In the genomic region with DNA sequence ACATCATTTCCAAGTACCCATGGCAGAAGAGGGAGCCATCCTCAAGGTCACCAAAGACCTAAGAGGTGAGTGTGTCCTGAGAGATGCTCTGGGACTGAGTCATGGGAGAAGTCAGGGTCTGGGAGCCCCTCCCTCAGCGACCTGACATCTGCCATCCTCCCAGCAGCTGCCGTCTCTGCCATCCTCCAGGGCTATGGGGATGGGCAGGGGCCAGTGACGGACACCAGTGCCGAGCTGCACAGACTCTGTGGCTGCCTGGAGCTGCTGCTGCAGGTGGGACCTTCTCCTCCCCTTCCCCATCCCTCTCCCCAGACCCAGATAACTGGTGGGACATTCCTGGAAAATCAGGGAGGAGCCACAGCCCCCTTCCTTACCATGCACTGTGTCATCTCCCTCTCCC, we compare ENCODE assay signal across 21 cellular contexts. TPM values are rescaled to one million over a fixed set of nuclear protein-coding genes. Genes with fewer than 3 reads are reported as not detected.
DNase-seq lines count a peak whose midpoint lies in the region; ATAC-seq and TF ChIP-seq lines count a peak whose summit lies in the region.
"Had no signal": no experiment of that assay in that cellular context is flagged by ENCODE, and none has a peak within 500 bp of the region (broad histone marks: within the 10 kb centered on the region; RNA-seq: fewer than 3 reads in every experiment).

No MANE protein-coding gene starts in this region.

- TF ChIP-seq EP300 in esophagus muscularis mucosa (IDR thresholded peaks at IDR 0.05) = no peak

- H3K4me3 ChIP-seq in esophagus muscularis mucosa = no peak overlapping the region
- H3K4me3 ChIP-seq: BLaER1 had no signal

- TF ChIP-seq CTCF in esophagus muscularis mucosa (IDR thresholded peaks at IDR 0.05) (no peak), osteocyte (IDR thresholded peaks at IDR 0.05) (no peak)

- H3K4me1 Mint-ChIP-seq in T-helper 17 cell (peaks cover 13% of the 10 kb centered on the region), osteocyte (ENCODE audit: unreplicated experiment) (peaks cover 3% of the 10 kb centered on the region)
- peaks cover 8% of the 10 kb centered on the region for H3K4me1 Mint-ChIP-seq in activated T-helper 1 cell treated with anti-CD3 and anti-CD28 coated beads, Interleukin-12 subunit alpha, Interleukin-12 subunit beta, Interleukin-2, Interleukin-4 antibody, amounts not matched to agents 30 ng/mL and 10 ng/mL and 1 ng/mL, durations not matched to agents 14 hours and 24 hours and 36 hours (ENCODE audit: low read depth)

- no peak for ATAC-seq in T-helper 17 cell
- ATAC-seq in GM19395 (IDR thresholded peaks at IDR 0.05; ENCODE audit: unreplicated experiment) = no peak
- ATAC-seq: CD8-positive, alpha-beta T cell had no signal

- peak overlapping the region; percentile 27 for H3K27ac Mint-ChIP-seq in T-helper 17 cell
- no peak overlapping the region for H3K27ac Mint-ChIP-seq in activated T-helper 1 cell treated with anti-CD3 and anti-CD28 coated beads, Interleukin-12 subunit alpha, Interleukin-12 subunit beta, Interleukin-2, Interleukin-4 antibody, amounts not matched to agents 30 ng/mL and 10 ng/mL and 1 ng/mL, durations not matched to agents 14 hours and 24 hours and 36 hours
- no peak overlapping the region for H3K27ac Mint-ChIP-seq in osteocyte (ENCODE audit: unreplicated experiment)
- H3K27ac Mint-ChIP-seq: B cell; CD4-positive, CD25-positive, alpha-beta regulatory T cell; CD8-positive, alpha-beta T cell had no signal

- peaks cover 53% of the 10 kb centered on the region for H3K27me3 Mint-ChIP-seq in T-helper 17 cell
- H3K27me3 Mint-ChIP-seq in activated T-helper 1 cell treated with anti-CD3 and anti-CD28 coated beads, Interleukin-12 subunit alpha, Interleukin-12 subunit beta, Interleukin-2, Interleukin-4 antibody, amounts not matched to agents 30 ng/mL and 10 ng/mL and 1 ng/mL, durations not matched to agents 14 hours and 24 hours and 36 hours (ENCODE audit: insufficient read depth) = peaks cover 5% of the 10 kb centered on the region
- peaks cover 28% of the 10 kb centered on the region for H3K27me3 Mint-ChIP-seq in osteocyte (ENCODE audit: unreplicated experiment)

- no peak overlapping the region for H3K27ac ChIP-seq in esophagus muscularis mucosa (replicated peaks in 1 of 4)
- H3K27ac ChIP-seq: BLaER1, C4-2B had no signal

- no peaks in the 10 kb centered on the region for H3K9me3 Mint-ChIP-seq in activated T-helper 1 cell treated with anti-CD3 and anti-CD28 coated beads, Interleukin-12 subunit alpha, Interleukin-12 subunit beta, Interleukin-2, Interleukin-4 antibody, amounts not matched to agents 30 ng/mL and 10 ng/mL and 1 ng/mL, durations not matched to agents 14 hours and 24 hours and 36 hours
- no peaks in the 10 kb centered on the region for H3K9me3 Mint-ChIP-seq in osteocyte (ENCODE audit: unreplicated experiment)
- H3K9me3 Mint-ChIP-seq: CD8-positive, alpha-beta T cell had no signal

- H3K4me3 Mint-ChIP-seq in T-helper 17 cell (no peak overlapping the region), osteocyte (ENCODE audit: unreplicated experiment) (no peak overlapping the region)
- peak overlapping the region; percentile 37 for H3K4me3 Mint-ChIP-seq in activated T-helper 1 cell treated with anti-CD3 and anti-CD28 coated beads, Interleukin-12 subunit alpha, Interleukin-12 subunit beta, Interleukin-2, Interleukin-4 antibody, amounts not matched to agents 30 ng/mL and 10 ng/mL and 1 ng/mL, durations not matched to agents 14 hours and 24 hours and 36 hours
- H3K4me3 Mint-ChIP-seq: CD8-positive, alpha-beta T cell had no signal

- peaks cover 5% of the 10 kb centered on the region for H3K36me3 Mint-ChIP-seq in T-helper 17 cell (ENCODE audit: low read depth)
- H3K36me3 Mint-ChIP-seq in activated T-helper 1 cell treated with anti-CD3 and anti-CD28 coated beads, Interleukin-12 subunit alpha, Interleukin-12 subunit beta, Interleukin-2, Interleukin-4 antibody, amounts not matched to agents 30 ng/mL and 10 ng/mL and 1 ng/mL, durations not matched to agents 14 hours and 24 hours and 36 hours (ENCODE audit: low read depth) = no peaks in the 10 kb centered on the region
- H3K36me3 Mint-ChIP-seq in osteocyte (ENCODE audit: unreplicated experiment) = no peaks in the 10 kb centered on the region
- H3K36me3 Mint-ChIP-seq: CD4-positive, CD25-positive, alpha-beta regulatory T cell; CD8-positive, alpha-beta T cell had no signal

- H3K9me3 ChIP-seq in T-helper 17 cell (ENCODE audit: control insufficient read depth, low read length, poor library complexity, severe bottlenecking) (no peaks in the 10 kb centered on the region), esophagus muscularis mucosa (no peaks in the 10 kb centered on the region)
- H3K9me3 ChIP-seq: BLaER1, Caco-2 had no signal

- peaks cover 0 to 21% (median 0%) of the 10 kb centered on the region in 4 donors for H3K27me3 ChIP-seq in esophagus muscularis mucosa
- H3K27me3 ChIP-seq: BLaER1 had no signal

- no peak for TF ChIP-seq POLR2A in esophagus muscularis mucosa (IDR thresholded peaks at IDR 0.05; ENCODE audit: low read depth)

- intact Hi-C loops in activated T-helper 1 cell treated with anti-CD3 and anti-CD28 coated beads, Interleukin-12 subunit alpha, Interleukin-12 subunit beta, Interleukin-2, Interleukin-4 antibody, amounts not matched to agents 30 ng/mL and 10 ng/mL and 1 ng/mL, durations not matched to agents 14 hours and 24 hours and 36 hours (cut with micrococcal nuclease) = no loop called here
- intact Hi-C loops in esophagus muscularis mucosa (cut with DNase I) = no loop called here

- peaks cover 0 to 11% (median 9%) of the 10 kb centered on the region in 4 donors for H3K4me1 ChIP-seq in esophagus muscularis mucosa
- H3K4me1 ChIP-seq: Caco-2 had no signal

- 96% methylated on average over 4 of the region's 4 CpGs for WGBS in esophagus muscularis mucosa

- no peaks in the 10 kb centered on the region for H3K36me3 ChIP-seq in esophagus muscularis mucosa
- H3K36me3 ChIP-seq: BLaER1 had no signal

- no peak for DNase-seq in T-helper 17 cell
- no peak for DNase-seq in activated T-helper 1 cell treated with anti-CD3 and anti-CD28 coated beads, Interleukin-12 subunit alpha, Interleukin-12 subunit beta, Interleukin-2, Interleukin-4 antibody, amounts not matched to agents 30 ng/mL and 10 ng/mL and 1 ng/mL, durations not matched to agents 14 hours and 24 hours and 36 hours (ENCODE audit: low spot score)
- DNase-seq in esophagus muscularis mucosa (ENCODE audit: extremely low spot score) = peak; percentile 89
- DNase-seq in osteocyte (ENCODE audit: extremely low spot score, unreplicated experiment) = peak; percentile 69
- DNase-seq in SHP77 (lab: John Stamatoyannopoulos, UW) = no peak
- no peak for DNase-seq in cerebellar cortex (ENCODE audit: low spot score)
- no peak for DNase-seq in AG08395 (ENCODE audit: low spot score)
- DNase-seq: Caco-2; CD4-positive, CD25-positive, alpha-beta regulatory T cell; CD8-positive, alpha-beta T cell; DMS153; DND-41; GOT3; H7; HCEC 1CT had no signal

RNA-seq across cellular contexts. Expression of a gene that starts 1.5 kb away (rescaled TPM):
- total RNA-seq in T-helper 17 cell (under 1 TPM in 1 of 2 donors, not detected in 1; 0.77 TPM), esophagus muscularis mucosa (under 1 TPM in 1 of 4 donors, not detected in 3; 0.11 TPM), osteocyte (not detected in 2 replicates)
- 0.64 and 0.67 TPM in 2 replicates for total RNA-seq in activated T-helper 1 cell treated with anti-CD3 and anti-CD28 coated beads, Interleukin-12 subunit alpha, Interleukin-12 subunit beta, Interleukin-2, Interleukin-4 antibody, amounts not matched to agents 30 ng/mL and 10 ng/mL and 1 ng/mL, durations not matched to agents 14 hours and 24 hours and 36 hours
- total RNA-seq: A172, B cell, Caco-2, H7 had no signal

RNA-seq across cellular contexts. Expression of a gene that starts 55.2 kb away (rescaled TPM):
- total RNA-seq in T-helper 17 cell (under 1 TPM in 1 of 2 donors, not detected in 1; 0.10 TPM), esophagus muscularis mucosa (1 to 10 TPM in 1 of 4 donors, under 1 TPM in 2, not detected in 1; 0.11 to 2.8 (median 0.42) TPM), osteocyte (not detected in 2 replicates)
- not detected in 2 replicates for total RNA-seq in activated T-helper 1 cell treated with anti-CD3 and anti-CD28 coated beads, Interleukin-12 subunit alpha, Interleukin-12 subunit beta, Interleukin-2, Interleukin-4 antibody, amounts not matched to agents 30 ng/mL and 10 ng/mL and 1 ng/mL, durations not matched to agents 14 hours and 24 hours and 36 hours
- total RNA-seq: A172; A673; B cell; Caco-2; CD4-positive, CD25-positive, alpha-beta regulatory T cell; CD8-positive, alpha-beta T cell; H7 had no signal

Comparison
In these comparisons a context has a peak if more than half of its experiments do, and no peak if none do; other contexts are left out.
1. DNase-seq: peak in esophagus muscularis mucosa (single experiment) and osteocyte (single experiment); none in T-helper 17 cell (0 of 3), activated T-helper 1 cell treated with anti-CD3 and anti-CD28 coated beads, Interleukin-12 subunit alpha, Interleukin-12 subunit beta, Interleukin-2, Interleukin-4 antibody, amounts not matched to agents 30 ng/mL and 10 ng/mL and 1 ng/mL, durations not matched to agents 14 hours and 24 hours and 36 hours (single experiment), SHP77 (0 of 2), cerebellar cortex (single experiment) and AG08395 (single experiment).